ENCODE assay signal across 11 cellular contexts in the genomic region with DNA sequence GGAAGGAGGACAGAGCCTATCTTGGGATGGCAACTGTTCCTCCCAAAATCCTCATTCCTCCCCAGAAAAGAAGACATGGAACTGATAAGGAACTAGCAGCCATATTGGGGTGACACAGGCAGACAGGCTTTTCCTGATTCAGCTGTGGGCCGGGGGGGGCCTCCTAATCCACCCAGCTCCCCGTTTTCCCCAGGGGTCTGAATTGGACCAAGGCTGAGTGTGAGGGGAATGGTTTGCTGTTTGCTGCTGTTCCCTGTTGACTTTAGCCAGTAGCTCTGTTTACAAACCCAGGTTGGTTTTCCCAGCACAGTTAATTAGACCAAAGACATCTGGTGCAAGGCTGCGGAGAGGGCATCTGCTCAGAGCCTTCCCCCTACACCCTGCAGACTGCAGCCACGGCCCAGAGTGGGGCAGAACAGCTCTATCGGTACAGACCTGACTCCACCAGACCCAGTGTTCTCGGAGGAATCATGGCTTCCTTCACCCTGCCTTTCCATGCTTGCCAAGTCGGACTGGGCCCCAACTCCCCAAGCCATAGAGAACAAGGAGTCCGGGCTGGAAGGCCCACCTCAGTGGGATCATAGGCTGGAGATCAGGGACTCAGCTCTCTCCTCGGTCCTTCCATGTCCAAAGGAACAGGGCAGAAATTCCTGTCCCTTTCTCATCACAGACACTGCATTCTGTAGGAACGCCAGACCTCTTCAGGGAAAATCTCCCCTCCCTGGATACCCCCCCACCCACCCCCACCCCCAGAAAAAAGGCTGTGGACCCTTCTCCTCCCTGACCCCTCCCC. TPM values are rescaled to one million over a fixed set of nuclear protein-coding genes. Genes with fewer than 3 reads are reported as not detected.
DNase-seq lines count a peak whose midpoint lies in the region; ATAC-seq and TF ChIP-seq lines count a peak whose summit lies in the region.
"Had no signal": no experiment of that assay in that cellular context is flagged by ENCODE, and none has a peak within 500 bp of the region (broad histone marks: within the 10 kb centered on the region; RNA-seq: fewer than 3 reads in every experiment).

No MANE protein-coding gene starts in this region.

- H3K4me3 Mint-ChIP-seq in effector memory CD8-positive, alpha-beta T cell = peak overlapping the region; percentile 69 to 73

- H3K36me3 ChIP-seq in parathyroid adenoma (ENCODE audit: control insufficient read depth, insufficient read depth, low read length) (no peaks in the 10 kb centered on the region), upper lobe of right lung (no peaks in the 10 kb centered on the region)
- H3K36me3 ChIP-seq: suprapubic skin had no signal

- H3K4me2 ChIP-seq in parathyroid adenoma (ENCODE audit: low read length) = no peak overlapping the region

- H3K27me3 ChIP-seq in parathyroid adenoma (ENCODE audit: control insufficient read depth, insufficient read depth, low read length) (no peaks in the 10 kb centered on the region), upper lobe of right lung (no peaks in the 10 kb centered on the region)

- peaks cover 58 to 62% of the 10 kb centered on the region in 2 donors for H3K27me3 Mint-ChIP-seq in effector memory CD8-positive, alpha-beta T cell

- intact Hi-C loops in upper lobe of right lung (cut with DNase I) = no loop called here

- ATAC-seq in effector memory CD8-positive, alpha-beta T cell (replicated peaks) = no peak
- ATAC-seq in upper lobe of right lung = no peak

- no peak overlapping the region for H3K9ac ChIP-seq in parathyroid adenoma

- H3K4me1 ChIP-seq in parathyroid adenoma = peaks cover 6% of the 10 kb centered on the region
- H3K4me1 ChIP-seq in upper lobe of right lung = peaks cover 7% of the 10 kb centered on the region

- no peak overlapping the region for H3K27ac Mint-ChIP-seq in effector memory CD8-positive, alpha-beta T cell

- H3K27ac ChIP-seq in parathyroid adenoma (no peak overlapping the region), upper lobe of right lung (no peak overlapping the region)
- H3K27ac ChIP-seq: epithelial cell of prostate had no signal

- peaks cover 6% of the 10 kb centered on the region for H3K79me2 ChIP-seq in parathyroid adenoma

- no peaks in the 10 kb centered on the region for H3K36me3 Mint-ChIP-seq in effector memory CD8-positive, alpha-beta T cell (ENCODE audit: insufficient read depth)

- TF ChIP-seq CTCF in parathyroid adenoma (IDR thresholded peaks at IDR 0.05) = no peak
- no peak for TF ChIP-seq CTCF in upper lobe of right lung (IDR thresholded peaks at IDR 0.05)

- peak overlapping the region; percentile 39 for H2AFZ ChIP-seq in parathyroid adenoma

- DNase-seq in D341Med (ENCODE audit: low spot score) (peak; percentile 49), NCI-H2196 treated with DMSO at 0.1 percent for 48 hours (lab: John Stamatoyannopoulos, UW; ENCODE audit: unreplicated experiment) (peak; percentile 27), HuH-7.5 (ENCODE audit: low spot score) (no peak), inferior parietal cortex (ENCODE audit: extremely low spot score) (no peak), upper lobe of right lung (no peak)
- no peak for DNase-seq in effector memory CD8-positive, alpha-beta T cell
- no peak for DNase-seq in activated T-cell treated with anti-CD3 and anti-CD28 coated beads, Interleukin-2, amount 50 U/mL, for 1 hour
- DNase-seq: NCI-H446 treated with DMSO at 0.1 percent for 48 hours had no signal

- H3K4me1 Mint-ChIP-seq in effector memory CD8-positive, alpha-beta T cell (ENCODE audit: low read depth in 2 of 2) = peaks cover 0 to 3% of the 10 kb centered on the region in 2 donors

- H3K9me3 Mint-ChIP-seq in effector memory CD8-positive, alpha-beta T cell = no peaks in the 10 kb centered on the region

- H3K4me3 ChIP-seq in parathyroid adenoma (ENCODE audit: low read depth, low read length) = no peak overlapping the region
- no peak overlapping the region for H3K4me3 ChIP-seq in upper lobe of right lung

- H3K9me3 ChIP-seq in parathyroid adenoma (ENCODE audit: control insufficient read depth, low read length) (no peaks in the 10 kb centered on the region), upper lobe of right lung (no peaks in the 10 kb centered on the region)
- H3K9me3 ChIP-seq: suprapubic skin had no signal

RNA-seq across cellular contexts. Expression of gene PKDCC, which starts 1.7 kb away (rescaled TPM):
- 65.5 TPM for total RNA-seq in upper lobe of right lung

Comparison
In these comparisons a context has a peak if more than half of its experiments do, and no peak if none do; other contexts are left out.
1. DNase-seq: peak in D341Med (single experiment) and NCI-H2196 treated with DMSO at 0.1 percent for 48 hours (single experiment); none in effector memory CD8-positive, alpha-beta T cell (0 of 3), HuH-7.5 (single experiment), inferior parietal cortex (single experiment), upper lobe of right lung (single experiment) and activated T-cell treated with anti-CD3 and anti-CD28 coated beads, Interleukin-2, amount 50 U/mL, for 1 hour (single experiment).